8 cellular contexts compared by ENCODE assay signal in genomic region chr4:141133146-141134006, GRCh38. TPM values are rescaled to one million over a fixed set of nuclear protein-coding genes. Genes with fewer than 3 reads are reported as not detected.
DNase-seq lines count a peak whose midpoint lies in the region; ATAC-seq and TF ChIP-seq lines count a peak whose summit lies in the region.

RNF150 (minus strand) TSS chr4:141133469.

- ATAC-seq in HG02938 (IDR thresholded peaks at IDR 0.05; ENCODE audit: unreplicated experiment) = peak; percentile 51
- peak; percentile 92 for ATAC-seq in left lung

- no peaks in the 10 kb centered on the region for H3K36me3 ChIP-seq in left lung

- no peak within 1 kb of the TSS for H3K27ac ChIP-seq in left lung

- peak within 1 kb of the TSS; percentile 54 to 58 for H3K4me3 ChIP-seq in left lung

- intact Hi-C loops in left lung (cut with DNase I) = loop anchor here in 1 of 2 donors (5.0 kb wide), 1 partner anchor 271 kb away; no protein-coding TSS in a partner anchor

- H3K27me3 ChIP-seq in left lung = peaks cover 20 to 90% of the 10 kb centered on the region in 2 donors

- no peaks in the 10 kb centered on the region for H3K9me3 ChIP-seq in left lung

- H3K4me1 ChIP-seq in left lung = peaks cover 4 to 14% of the 10 kb centered on the region in 2 donors

- peak; percentile 63 for DNase-seq in activated effector memory CD4-positive, alpha-beta T cell treated with anti-CD3 and anti-CD28 coated beads, Interleukin-2, amount 50 U/mL, for 16 hours
- DNase-seq in activated effector memory CD4-positive, alpha-beta T cell treated with Interleukin-2 at 50 U/mL for 16 hours = no peak
- DNase-seq in NCI-H187 (lab: John Stamatoyannopoulos, UW) (peak; percentile 42 to 76), UCSD-AML1 (lab: John Stamatoyannopoulos, UW; ENCODE audit: unreplicated experiment) (peak; percentile 38), ecto neural progenitor cell (ENCODE audit: low spot score) (peak; percentile 89), left lung (peak; percentile 65 to 87)
- peak; percentile 42 to 63 for DNase-seq in stimulated activated CD4-positive, alpha-beta T cell treated with anti-CD3 and anti-CD28 coated beads, Interleukin-2, amount 100 ng/mL, for 24 hours

- peak; percentile 30 to 56 for TF ChIP-seq CTCF in left lung (IDR thresholded peaks at IDR 0.05)

RNA-seq across cellular contexts. Expression of gene RNF150, which starts in this region (rescaled TPM):
- 1 to 10 TPM; 1.9 to 3.1 TPM for total RNA-seq in left lung
